Comparison of ENCODE assay signal across 19 cellular contexts in genomic region chr7:139773372-139773771, GRCh38. TPM values are rescaled to one million over a fixed set of nuclear protein-coding genes. Genes with fewer than 3 reads are reported as not detected.
DNase-seq lines count a peak whose midpoint lies in the region; ATAC-seq and TF ChIP-seq lines count a peak whose summit lies in the region.
"Had no signal": no experiment of that assay in that cellular context is flagged by ENCODE, and none has a peak within 500 bp of the region (broad histone marks: within the 10 kb centered on the region; RNA-seq: fewer than 3 reads in every experiment).

No MANE protein-coding gene starts in this region.

- H3K4me3 ChIP-seq in right lobe of liver (no peak overlapping the region), subcutaneous abdominal adipose tissue (ENCODE audit: low read depth in 1 of 5, low read length in 5 of 5) (no peak overlapping the region), uterus (no peak overlapping the region)
- H3K4me3 ChIP-seq: gastroesophageal sphincter, GM23248, upper lobe of left lung had no signal

- H3K4me1 ChIP-seq in right lobe of liver (peaks cover 0 to 72% (median 27%) of the 10 kb centered on the region in 4 donors), subcutaneous abdominal adipose tissue (ENCODE audit: control insufficient read depth in 5 of 5, insufficient read depth in 5 of 5, low read length in 5 of 5) (peaks cover 2 to 47% (median 39%) of the 10 kb centered on the region in 5 donors), uterus (no peaks in the 10 kb centered on the region)

- H3K4me3 Mint-ChIP-seq in activated T-cell treated with anti-CD3 and anti-CD28 coated beads, Interleukin-2, amount 50 U/mL, for 4 hours: no peak overlapping the region
- H3K4me3 Mint-ChIP-seq in T-helper 17 cell: peak overlapping the region; percentile 33

- H3K27ac Mint-ChIP-seq in T-helper 17 cell: peak overlapping the region; percentile 99

- peaks cover 79% of the 10 kb centered on the region for H3K4me1 Mint-ChIP-seq in activated T-cell treated with anti-CD3 and anti-CD28 coated beads, Interleukin-2, amount 50 U/mL, for 4 hours (ENCODE audit: low read depth)
- peaks cover 54% of the 10 kb centered on the region for H3K4me1 Mint-ChIP-seq in T-helper 17 cell

- no peaks in the 10 kb centered on the region for H3K9me3 ChIP-seq in T-helper 17 cell (ENCODE audit: control insufficient read depth, low read length, poor library complexity, severe bottlenecking)
- no peaks in the 10 kb centered on the region for H3K9me3 ChIP-seq in right lobe of liver
- no peaks in the 10 kb centered on the region for H3K9me3 ChIP-seq in subcutaneous abdominal adipose tissue (ENCODE audit: control insufficient read depth in 5 of 5, low read length in 5 of 5)
- no peaks in the 10 kb centered on the region for H3K9me3 ChIP-seq in uterus
- H3K9me3 ChIP-seq: gastroesophageal sphincter, upper lobe of left lung had no signal

- intact Hi-C loops in right lobe of liver (cut with DNase I): no loop called here
- intact Hi-C loops in uterus (cut with DNase I; ENCODE audit: low total_unique reads): loop anchor here (10.0 kb wide), 1 partner anchor 119 kb away; no protein-coding TSS in a partner anchor

- ATAC-seq in activated T-cell treated with anti-CD3 and anti-CD28 coated beads, Interleukin-2, amount 50 U/mL, for 4 hours: peak; percentile 18 to 21
- ATAC-seq in T-helper 17 cell: peak; percentile 36
- ATAC-seq in right lobe of liver: no peak
- ATAC-seq: gastroesophageal sphincter had no signal

- 66% methylated on average over 4 of the region's 5 CpGs for WGBS in right lobe of liver (ENCODE audit: insufficient coverage, low coverage, low lambda C conversion rate, missing lambda C conversion rate)

- no peaks in the 10 kb centered on the region for H3K9me3 Mint-ChIP-seq in activated T-cell treated with anti-CD3 and anti-CD28 coated beads, Interleukin-2, amount 50 U/mL, for 4 hours
- H3K9me3 Mint-ChIP-seq: brain had no signal

- peaks cover 13% of the 10 kb centered on the region for H3K36me3 Mint-ChIP-seq in activated T-cell treated with anti-CD3 and anti-CD28 coated beads, Interleukin-2, amount 50 U/mL, for 4 hours (ENCODE audit: insufficient read depth)
- H3K36me3 Mint-ChIP-seq in T-helper 17 cell (ENCODE audit: low read depth): peaks cover 5% of the 10 kb centered on the region

- no peaks in the 10 kb centered on the region for H3K27me3 ChIP-seq in right lobe of liver
- H3K27me3 ChIP-seq in subcutaneous abdominal adipose tissue (ENCODE audit: control insufficient read depth in 5 of 5, insufficient read depth in 4 of 5, low read length in 5 of 5): no peaks in the 10 kb centered on the region
- H3K27me3 ChIP-seq in uterus: no peaks in the 10 kb centered on the region
- H3K27me3 ChIP-seq: gastroesophageal sphincter, upper lobe of left lung had no signal

- H3K36me3 ChIP-seq in right lobe of liver (no peaks in the 10 kb centered on the region), subcutaneous abdominal adipose tissue (ENCODE audit: control insufficient read depth in 5 of 5, insufficient read depth in 5 of 5, low read length in 5 of 5) (peaks cover 0 to 12% (median 5%) of the 10 kb centered on the region in 5 donors), uterus (no peaks in the 10 kb centered on the region)
- H3K36me3 ChIP-seq: upper lobe of left lung had no signal

- DNase-seq in activated T-cell treated with anti-CD3 and anti-CD28 coated beads, Interleukin-2, amount 50 U/mL, for 4 hours: no peak
- DNase-seq in activated T-cell treated with anti-CD3 and anti-CD28 coated beads, Interleukin-2, amount 50 U/mL, for 1 hour: no peak
- DNase-seq in T-helper 17 cell (no peak), right lobe of liver (no peak), uterus (no peak), GOT3 (lab: John Stamatoyannopoulos, UW) (no peak), iPS-NIHi11 (ENCODE audit: low spot score) (no peak)
- DNase-seq: activated CD8-positive, alpha-beta memory T cell treated with anti-CD3 and anti-CD28 coated beads, Interleukin-2, amount 50 U/mL, for 48 hours; DMS79; effector memory CD4-positive, alpha-beta T cell; GM23248; kidney glomerular epithelial cell; NCI-H2171 treated with DMSO at 0.1 percent for 48 hours; T1000; upper lobe of left lung had no signal

- no peaks in the 10 kb centered on the region for H3K27me3 Mint-ChIP-seq in activated T-cell treated with anti-CD3 and anti-CD28 coated beads, Interleukin-2, amount 50 U/mL, for 4 hours (ENCODE audit: low read depth)
- no peaks in the 10 kb centered on the region for H3K27me3 Mint-ChIP-seq in T-helper 17 cell

- TF ChIP-seq POLR2A in right lobe of liver (IDR thresholded peaks at IDR 0.05) (no peak), uterus (IDR thresholded peaks at IDR 0.05) (no peak)

- TF ChIP-seq CTCF in right lobe of liver (IDR thresholded peaks at IDR 0.05): no peak
- no peak for TF ChIP-seq CTCF in uterus (IDR thresholded peaks at IDR 0.05)

- H3K27ac ChIP-seq in right lobe of liver (peak overlapping the region in 2 of 3 donors; percentile 54 to 64), subcutaneous abdominal adipose tissue (ENCODE audit: low read depth, low read length) (peak overlapping the region; percentile 96), uterus (no peak overlapping the region)
- H3K27ac ChIP-seq: gastroesophageal sphincter, HL-60 had no signal

- H3K9ac ChIP-seq in subcutaneous abdominal adipose tissue (ENCODE audit: low read length in 5 of 5): no peak overlapping the region

RNA-seq across cellular contexts. Expression of gene HIPK2, which starts 4.4 kb away (rescaled TPM):
- 10 to 100 TPM; 20.3 to 26.8 (median 26.1) TPM for total RNA-seq in activated T-cell treated with anti-CD3 and anti-CD28 coated beads, Interleukin-2, amount 50 U/mL, for 4 hours
- total RNA-seq in T-helper 17 cell (10 to 100 TPM; 36.9 to 42.9 TPM), right lobe of liver (10 to 100 TPM; 48.5 to 68.0 (median 59.6) TPM), uterus (10 to 100 TPM in 3 of 4 donors, 1 to 10 TPM in 1; 9.4 to 65.8 (median 19.2) TPM)

RNA-seq across cellular contexts. Expression of gene TBXAS1, which starts 55.7 kb away (rescaled TPM):
- 1 to 10 TPM; 1.7 to 4.1 (median 4.0) TPM for total RNA-seq in activated T-cell treated with anti-CD3 and anti-CD28 coated beads, Interleukin-2, amount 50 U/mL, for 4 hours
- 10 to 100 TPM; 19.6 to 20.9 TPM for total RNA-seq in T-helper 17 cell
- total RNA-seq in right lobe of liver: 10 to 100 TPM in 4 of 6 experiments, 1 to 10 TPM in 2; 7.6 to 15.6 (median 12.2) TPM
- total RNA-seq in uterus: 10 to 100 TPM in 2 of 4 donors, 1 to 10 TPM in 2; 6.6 to 14.3 (median 11.9) TPM
- total RNA-seq: GM23248 had no signal

Comparison
In these comparisons a context has a peak if more than half of its experiments do, and no peak if none do; other contexts are left out.
1. ATAC-seq: peak in activated T-cell treated with anti-CD3 and anti-CD28 coated beads, Interleukin-2, amount 50 U/mL, for 4 hours (2 of 2) and T-helper 17 cell (single experiment); none in right lobe of liver (0 of 4).
2. H3K27ac ChIP-seq: peak in right lobe of liver (2 of 3) and subcutaneous abdominal adipose tissue (single experiment); none in uterus (0 of 2).